14 cellular contexts compared by ENCODE assay signal in genomic region chrX:129808829-129809745, GRCh38. TPM values are rescaled to one million over a fixed set of nuclear protein-coding genes. Genes with fewer than 3 reads are reported as not detected.
DNase-seq lines count a peak whose midpoint lies in the region; ATAC-seq and TF ChIP-seq lines count a peak whose summit lies in the region.
"Had no signal": no experiment of that assay in that cellular context is flagged by ENCODE, and none has a peak within 500 bp of the region (broad histone marks: within the 10 kb centered on the region; RNA-seq: fewer than 3 reads in every experiment).

No MANE protein-coding gene starts in this region.

- H3K9me3 ChIP-seq in upper lobe of right lung: no peaks in the 10 kb centered on the region
- H3K9me3 ChIP-seq in A673 (ENCODE audit: low read depth, low read length, poor library complexity, severe bottlenecking): no peaks in the 10 kb centered on the region
- H3K9me3 ChIP-seq: ascending aorta had no signal

- H3K27ac Mint-ChIP-seq in dendritic cell treated with granulocyte-macrophage colony-stimulating factor and Interleukin-4, amounts not matched to agents 40 ng/mL and 50 ng/mL, for 4 days: peak overlapping the region; percentile 66

- H3K36me3 ChIP-seq in upper lobe of right lung (peaks cover 15% of the 10 kb centered on the region), A673 (ENCODE audit: insufficient read depth, low read length, poor library complexity, severe bottlenecking) (no peaks in the 10 kb centered on the region)

- no peak overlapping the region for H3K4me3 Mint-ChIP-seq in activated T-cell treated with anti-CD3 and anti-CD28 coated beads, Interleukin-2, amount 50 U/mL, for 4 hours
- peak overlapping the region; percentile 30 for H3K4me3 Mint-ChIP-seq in dendritic cell treated with granulocyte-macrophage colony-stimulating factor and Interleukin-4, amounts not matched to agents 40 ng/mL and 50 ng/mL, for 4 days

- no peaks in the 10 kb centered on the region for H3K9me3 Mint-ChIP-seq in activated T-cell treated with anti-CD3 and anti-CD28 coated beads, Interleukin-2, amount 50 U/mL, for 4 hours
- H3K9me3 Mint-ChIP-seq in dendritic cell treated with granulocyte-macrophage colony-stimulating factor and Interleukin-4, amounts not matched to agents 40 ng/mL and 50 ng/mL, for 4 days: no peaks in the 10 kb centered on the region

- BruUV-seq in A673 (replicated peaks; lab: Mats Ljungman, UMichigan): no TSS peak

- intact Hi-C loops in dendritic cell treated with granulocyte-macrophage colony-stimulating factor and Interleukin-4, amounts not matched to agents 40 ng/mL and 50 ng/mL, for 4 days (cut with micrococcal nuclease): no loop called here
- intact Hi-C loops in upper lobe of right lung (cut with DNase I): no loop called here
- intact Hi-C loops in A673 (cut with micrococcal nuclease; ENCODE audit: unreplicated experiment): no loop called here

- H3K27me3 Mint-ChIP-seq in activated T-cell treated with anti-CD3 and anti-CD28 coated beads, Interleukin-2, amount 50 U/mL, for 4 hours (ENCODE audit: low read depth): no peaks in the 10 kb centered on the region
- no peaks in the 10 kb centered on the region for H3K27me3 Mint-ChIP-seq in dendritic cell treated with granulocyte-macrophage colony-stimulating factor and Interleukin-4, amounts not matched to agents 40 ng/mL and 50 ng/mL, for 4 days

- CTCF ChIA-PET in A673 (lab: Charles Lee): interaction anchor here (0.5 kb wide), 1 partner anchor 97 kb away, joined by 3 read pairs; the partner anchor contains the start of gene UTP14A

- POLR2A ChIA-PET in A673 (lab: Charles Lee; ENCODE audit: low non-redundant PET): no interaction called here

- no peak overlapping the region for H3K4me3 ChIP-seq in upper lobe of right lung
- no peak overlapping the region for H3K4me3 ChIP-seq in A673 (ENCODE audit: low read depth, low read length, poor library complexity, severe bottlenecking)
- H3K4me3 ChIP-seq: ascending aorta, SK-N-MC had no signal

- peak; percentile 77 to 79 for ATAC-seq in activated T-cell treated with anti-CD3 and anti-CD28 coated beads, Interleukin-2, amount 50 U/mL, for 4 hours
- ATAC-seq in upper lobe of right lung: peak; percentile 59
- ATAC-seq in GM21381 (IDR thresholded peaks at IDR 0.05; ENCODE audit: unreplicated experiment): no peak

- H3K27me3 ChIP-seq in upper lobe of right lung: no peaks in the 10 kb centered on the region
- no peaks in the 10 kb centered on the region for H3K27me3 ChIP-seq in A673 (replicated peaks; ENCODE audit: insufficient read depth, low read depth, low read length, poor library complexity)
- H3K27me3 ChIP-seq: ascending aorta had no signal

- no peak overlapping the region for H3K27ac ChIP-seq in upper lobe of right lung
- no peak overlapping the region for H3K27ac ChIP-seq in A673 (ENCODE audit: low read depth, low read length, poor library complexity, severe bottlenecking)
- H3K27ac ChIP-seq: ascending aorta, SK-N-MC had no signal

- H3K4me1 ChIP-seq in upper lobe of right lung: no peaks in the 10 kb centered on the region
- H3K4me1 ChIP-seq in A673 (ENCODE audit: insufficient read depth, low read length, poor library complexity, severe bottlenecking): peaks cover 6% of the 10 kb centered on the region
- H3K4me1 ChIP-seq: ascending aorta had no signal

- peaks cover 17% of the 10 kb centered on the region for H3K36me3 Mint-ChIP-seq in activated T-cell treated with anti-CD3 and anti-CD28 coated beads, Interleukin-2, amount 50 U/mL, for 4 hours (ENCODE audit: insufficient read depth)
- H3K36me3 Mint-ChIP-seq in dendritic cell treated with granulocyte-macrophage colony-stimulating factor and Interleukin-4, amounts not matched to agents 40 ng/mL and 50 ng/mL, for 4 days (ENCODE audit: low read depth): peaks cover 21% of the 10 kb centered on the region

- no peak for TF ChIP-seq CTCF in upper lobe of right lung (IDR thresholded peaks at IDR 0.05)
- no peak for TF ChIP-seq CTCF in A673 (conservative IDR thresholded peaks at IDR 0.05; ENCODE audit: low read depth, low read length)

- peaks cover 16% of the 10 kb centered on the region for H3K4me1 Mint-ChIP-seq in activated T-cell treated with anti-CD3 and anti-CD28 coated beads, Interleukin-2, amount 50 U/mL, for 4 hours (ENCODE audit: low read depth)
- H3K4me1 Mint-ChIP-seq in dendritic cell treated with granulocyte-macrophage colony-stimulating factor and Interleukin-4, amounts not matched to agents 40 ng/mL and 50 ng/mL, for 4 days (ENCODE audit: low read depth): peaks cover 35% of the 10 kb centered on the region

- DNase-seq in activated T-cell treated with anti-CD3 and anti-CD28 coated beads, Interleukin-2, amount 50 U/mL, for 4 hours: no peak
- no peak for DNase-seq in activated T-cell treated with anti-CD3 and anti-CD28 coated beads, Interleukin-2, amount 50 U/mL, for 1 hour
- DNase-seq in RPMI7951 (ENCODE audit: low read depth) (peak; percentile 32), upper lobe of right lung (no peak), A673 (ENCODE audit: low spot score) (no peak), kidney glomerular epithelial cell (lab: John Stamatoyannopoulos, UW) (no peak)
- DNase-seq: hippocampal formation, NCI-H1694, NCI-H82 had no signal

RNA-seq across cellular contexts. Expression of gene SASH3, which starts 29.3 kb away (rescaled TPM):
- 100 to 1,000 TPM in 2 of 3 donors, 10 to 100 TPM in 1; 92.5 to 114 (median 108) TPM for total RNA-seq in activated T-cell treated with anti-CD3 and anti-CD28 coated beads, Interleukin-2, amount 50 U/mL, for 4 hours
- total RNA-seq in RPMI7951 (2014; rRNA removed; shearing (Covaris generic)): not detected in 2 replicates
- total RNA-seq in upper lobe of right lung (41.2 TPM), A673 (2021) (not detected in 2 replicates)
- total RNA-seq: Daoy had no signal

RNA-seq across cellular contexts. Expression of gene ZDHHC9, which starts 34.6 kb away (rescaled TPM):
- 10 to 100 TPM; 12.3 to 14.2 (median 12.7) TPM for total RNA-seq in activated T-cell treated with anti-CD3 and anti-CD28 coated beads, Interleukin-2, amount 50 U/mL, for 4 hours
- 13.9 and 17.4 TPM in 2 replicates for total RNA-seq in RPMI7951 (2014; rRNA removed; shearing (Covaris generic))
- 48.4 TPM for total RNA-seq in upper lobe of right lung
- 17.1 and 19.4 TPM in 2 replicates for total RNA-seq in A673 (2021)

Comparison
In these comparisons a context has a peak if more than half of its experiments do, and no peak if none do; other contexts are left out.
1. RNA of gene SASH3, which starts 29.3 kb away (total RNA-seq): 92.5 to 114 TPM in activated T-cell treated with anti-CD3 and anti-CD28 coated beads, Interleukin-2, amount 50 U/mL, for 4 hours and 41.2 TPM in upper lobe of right lung (single experiment); not detected in RPMI7951 and not detected in A673; every median in the first group is over 10 times any median in the second.